8 cellular contexts compared by ENCODE assay signal in the genomic region with DNA sequence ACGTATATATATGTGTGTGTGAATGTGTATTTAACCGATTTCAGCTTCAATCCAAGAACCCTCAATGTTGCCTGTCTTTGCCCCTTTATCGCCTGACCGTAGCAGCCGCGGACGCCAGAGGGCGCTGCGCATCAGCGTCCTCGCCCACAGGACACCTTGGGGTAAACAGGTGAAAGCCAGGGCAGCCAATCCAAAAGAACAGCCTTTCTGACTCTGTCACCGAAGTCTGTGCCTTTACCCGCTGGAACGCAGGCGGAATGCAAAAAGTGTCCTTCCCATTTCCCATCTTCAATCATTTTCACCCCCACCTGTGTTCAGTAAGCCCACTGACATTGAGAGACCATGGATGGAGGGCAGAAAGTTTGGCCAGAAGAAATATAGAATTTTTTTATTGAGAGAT. TPM values are rescaled to one million over a fixed set of nuclear protein-coding genes. Genes with fewer than 3 reads are reported as not detected.
DNase-seq lines count a peak whose midpoint lies in the region; ATAC-seq and TF ChIP-seq lines count a peak whose summit lies in the region.

No MANE protein-coding gene starts in this region.

- no peaks in the 10 kb centered on the region for H3K79me2 ChIP-seq in DND-41 (ENCODE audit: insufficient read depth, low read length)

- H3K4me3 ChIP-seq in DND-41 (ENCODE audit: low read depth in 1 of 2, low read length in 2 of 2) (no peak overlapping the region), choroid plexus epithelial cell (ENCODE audit: low read depth, low read length) (no peak overlapping the region)

- no peak overlapping the region for H3K4me3 Mint-ChIP-seq in osteocyte (ENCODE audit: unreplicated experiment)

- H3K36me3 Mint-ChIP-seq in osteocyte (ENCODE audit: unreplicated experiment), result no peaks in the 10 kb centered on the region

- H3K27ac ChIP-seq in DND-41 (ENCODE audit: low read length), result no peak overlapping the region

- no peaks in the 10 kb centered on the region for H4K20me1 ChIP-seq in DND-41 (ENCODE audit: insufficient read depth, low read length)

- DNase-seq in DND-41 (peak; percentile 28), GM19240 (ENCODE audit: insufficient read length, low spot score) (peak; percentile 47), choroid plexus epithelial cell (ENCODE audit: low read depth) (peak; percentile 13), osteocyte (ENCODE audit: extremely low spot score, unreplicated experiment) (no peak), NCI-H1694 treated with DMSO at 0.1 percent for 48 hours (lab: John Stamatoyannopoulos, UW) (no peak), NCI-H2196 (lab: John Stamatoyannopoulos, UW; ENCODE audit: unreplicated experiment) (no peak)

- ATAC-seq in DND-41 (ENCODE audit: insufficient read depth, low read depth), result no peak
- ATAC-seq in HG03159 (IDR thresholded peaks at IDR 0.05; ENCODE audit: unreplicated experiment), result peak; percentile 67

- no peak overlapping the region for H2AFZ ChIP-seq in DND-41 (ENCODE audit: low read depth, low read length)

- no peak overlapping the region for H3K4me2 ChIP-seq in DND-41 (ENCODE audit: insufficient read depth, low read length)

- TF ChIP-seq CTCF in DND-41 (IDR thresholded peaks at IDR 0.05; ENCODE audit: borderline replicate concordance, extremely low read depth, low read length, poor library complexity, severe bottlenecking) (peak; percentile 68), choroid plexus epithelial cell (conservative IDR thresholded peaks at IDR 0.05; ENCODE audit: low read depth, low read length) (peak; percentile 67), osteocyte (IDR thresholded peaks at IDR 0.05) (peak; percentile 48)

- no peaks in the 10 kb centered on the region for H3K4me1 ChIP-seq in DND-41 (ENCODE audit: insufficient read depth, low read length)

- no peaks in the 10 kb centered on the region for H3K9me3 Mint-ChIP-seq in osteocyte (ENCODE audit: unreplicated experiment)

- H3K27me3 Mint-ChIP-seq in osteocyte (ENCODE audit: unreplicated experiment), result peaks cover 90% of the 10 kb centered on the region

- peaks cover 14% of the 10 kb centered on the region for H3K4me1 Mint-ChIP-seq in osteocyte (ENCODE audit: unreplicated experiment)

- no peaks in the 10 kb centered on the region for H3K27me3 ChIP-seq in DND-41 (ENCODE audit: insufficient read depth, low read length, poor library complexity)

- no peak overlapping the region for H3K27ac Mint-ChIP-seq in osteocyte (ENCODE audit: unreplicated experiment)

- no peaks in the 10 kb centered on the region for H3K9me3 ChIP-seq in DND-41 (ENCODE audit: insufficient read depth, low read length, severe bottlenecking)

- no peaks in the 10 kb centered on the region for H3K36me3 ChIP-seq in DND-41 (ENCODE audit: insufficient read depth, low read length)

- H3K9ac ChIP-seq in DND-41 (ENCODE audit: low read depth, low read length), result no peak overlapping the region

TF ChIP-seq in PFSK-1, 5 proteins besides CTCF, POLR2A, EP300 and RAD21:
- TF ChIP-seq POLR2AphosphoS5 (IDR thresholded peaks at IDR 0.05; ENCODE audit: low read depth, low read length), result no peak
- no peak for TF ChIP-seq TAF1 (IDR thresholded peaks at IDR 0.05; ENCODE audit: borderline replicate concordance, insufficient read depth, low read length)
- TF ChIP-seq SIN3A (IDR thresholded peaks at IDR 0.05; ENCODE audit: borderline replicate concordance, insufficient read depth, low read length), result no peak
- TF ChIP-seq, protein P1, sequence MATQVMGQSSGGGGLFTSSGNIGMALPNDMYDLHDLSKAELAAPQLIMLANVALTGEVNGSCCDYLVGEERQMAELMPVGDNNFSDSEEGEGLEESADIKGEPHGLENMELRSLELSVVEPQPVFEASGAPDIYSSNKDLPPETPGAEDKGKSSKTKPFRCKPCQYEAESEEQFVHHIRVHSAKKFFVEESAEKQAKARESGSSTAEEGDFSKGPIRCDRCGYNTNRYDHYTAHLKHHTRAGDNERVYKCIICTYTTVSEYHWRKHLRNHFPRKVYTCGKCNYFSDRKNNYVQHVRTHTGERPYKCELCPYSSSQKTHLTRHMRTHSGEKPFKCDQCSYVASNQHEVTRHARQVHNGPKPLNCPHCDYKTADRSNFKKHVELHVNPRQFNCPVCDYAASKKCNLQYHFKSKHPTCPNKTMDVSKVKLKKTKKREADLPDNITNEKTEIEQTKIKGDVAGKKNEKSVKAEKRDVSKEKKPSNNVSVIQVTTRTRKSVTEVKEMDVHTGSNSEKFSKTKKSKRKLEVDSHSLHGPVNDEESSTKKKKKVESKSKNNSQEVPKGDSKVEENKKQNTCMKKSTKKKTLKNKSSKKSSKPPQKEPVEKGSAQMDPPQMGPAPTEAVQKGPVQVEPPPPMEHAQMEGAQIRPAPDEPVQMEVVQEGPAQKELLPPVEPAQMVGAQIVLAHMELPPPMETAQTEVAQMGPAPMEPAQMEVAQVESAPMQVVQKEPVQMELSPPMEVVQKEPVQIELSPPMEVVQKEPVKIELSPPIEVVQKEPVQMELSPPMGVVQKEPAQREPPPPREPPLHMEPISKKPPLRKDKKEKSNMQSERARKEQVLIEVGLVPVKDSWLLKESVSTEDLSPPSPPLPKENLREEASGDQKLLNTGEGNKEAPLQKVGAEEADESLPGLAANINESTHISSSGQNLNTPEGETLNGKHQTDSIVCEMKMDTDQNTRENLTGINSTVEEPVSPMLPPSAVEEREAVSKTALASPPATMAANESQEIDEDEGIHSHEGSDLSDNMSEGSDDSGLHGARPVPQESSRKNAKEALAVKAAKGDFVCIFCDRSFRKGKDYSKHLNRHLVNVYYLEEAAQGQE (IDR thresholded peaks at IDR 0.05; ENCODE audit: insufficient read depth in 1 of 2, low read depth in 2 of 2, low read length in 2 of 2), result peak; percentile 39 to 51; a peak in 1 of 4 replicates
- peak; percentile 78 for TF ChIP-seq FOXP2 (optimal IDR thresholded peaks at IDR 0.05; ENCODE audit: borderline replicate concordance, extremely low read depth, extremely low read length, insufficient read depth)

RNA-seq across cellular contexts. Expression of a gene that starts 3.6 kb away (rescaled TPM):
- polyA plus RNA-seq in PFSK-1 (2012; ENCODE audit: insufficient read length, low read depth), result not detected
- not detected in 2 replicates for total RNA-seq in osteocyte

Comparison
In these comparisons a context has a peak if more than half of its experiments do, and no peak if none do; other contexts are left out.
1. DNase-seq: peak in DND-41 (single experiment), GM19240 (single experiment) and choroid plexus epithelial cell (single experiment); none in osteocyte (single experiment), NCI-H1694 treated with DMSO at 0.1 percent for 48 hours (single experiment) and NCI-H2196 (single experiment).
2. Peak in every context shown above with its lines, with median percentiles within 50 percentile points of each other: CTCF ChIP-seq.